Comparison of ENCODE assay signal across 16 cellular contexts in genomic region chr1:14735861-14736260, GRCh38.
"Had no signal": no experiment of that assay in that cellular context is flagged by ENCODE, and none has a peak within 500 bp of the region (broad histone marks: within the 10 kb centered on the region; RNA-seq: fewer than 3 reads in every experiment).

No MANE protein-coding gene starts in this region.

- H3K27ac ChIP-seq: gastrocnemius medialis, left lung, tibial artery had no signal

- H3K36me3 Mint-ChIP-seq: activated CD8-positive, alpha-beta memory T cell treated with anti-CD3 and anti-CD28 coated beads, Interleukin-2, amount 10 ng/mL, durations not matched to agents 7 days and 5 days; activated naive CD8-positive, alpha-beta T cell; WTC11 had no signal

- H3K4me1 Mint-ChIP-seq: activated CD4-positive, alpha-beta memory T cell treated with anti-CD3 and anti-CD28 coated beads, Interleukin-2, amount 10 ng/mL, durations not matched to agents 7 days and 5 days; activated CD4-positive, alpha-beta T cell treated with anti-CD3 and anti-CD28 coated beads for 36 hours; activated CD8-positive, alpha-beta memory T cell treated with anti-CD3 and anti-CD28 coated beads, Interleukin-2, amount 10 ng/mL, durations not matched to agents 7 days and 5 days had no signal

- H3K4me3 Mint-ChIP-seq: activated CD4-positive, alpha-beta memory T cell treated with anti-CD3 and anti-CD28 coated beads, Interleukin-2, amount 10 ng/mL, durations not matched to agents 7 days and 5 days; activated CD4-positive, alpha-beta T cell treated with anti-CD3 and anti-CD28 coated beads for 36 hours; activated CD8-positive, alpha-beta memory T cell treated with anti-CD3 and anti-CD28 coated beads, Interleukin-2, amount 10 ng/mL, durations not matched to agents 7 days and 5 days; activated naive CD8-positive, alpha-beta T cell; dendritic cell treated with granulocyte-macrophage colony-stimulating factor and Interleukin-4, amounts not matched to agents 40 ng/mL and 50 ng/mL, for 4 days; neural crest cell; WTC11 had no signal

- H3K36me3 ChIP-seq: gastrocnemius medialis, left lung, tibial artery had no signal

- DNase-seq: activated CD4-positive, alpha-beta memory T cell treated with anti-CD3 and anti-CD28 coated beads, Interleukin-2, amount 10 ng/mL, durations not matched to agents 7 days and 5 days; activated CD4-positive, alpha-beta T cell treated with anti-CD3 and anti-CD28 coated beads for 36 hours; activated CD8-positive, alpha-beta memory T cell treated with anti-CD3 and anti-CD28 coated beads, Interleukin-2, amount 10 ng/mL, durations not matched to agents 7 days and 5 days; effector CD8-positive, alpha-beta T cell; gastrocnemius medialis; head of caudate nucleus; kidney; left lung; stimulated activated naive CD4-positive, alpha-beta T cell; substantia nigra; tibial artery had no signal

- H3K9me3 ChIP-seq: gastrocnemius medialis, left lung, tibial artery had no signal

- H3K4me3 ChIP-seq: gastrocnemius medialis, left lung, tibial artery had no signal

- H3K9me3 Mint-ChIP-seq: activated CD4-positive, alpha-beta memory T cell treated with anti-CD3 and anti-CD28 coated beads, Interleukin-2, amount 10 ng/mL, durations not matched to agents 7 days and 5 days; dendritic cell treated with granulocyte-macrophage colony-stimulating factor and Interleukin-4, amounts not matched to agents 40 ng/mL and 50 ng/mL, for 4 days; neural crest cell; WTC11 had no signal

- H3K27ac Mint-ChIP-seq: activated CD4-positive, alpha-beta memory T cell treated with anti-CD3 and anti-CD28 coated beads, Interleukin-2, amount 10 ng/mL, durations not matched to agents 7 days and 5 days; activated CD4-positive, alpha-beta T cell treated with anti-CD3 and anti-CD28 coated beads for 36 hours; activated CD8-positive, alpha-beta memory T cell treated with anti-CD3 and anti-CD28 coated beads, Interleukin-2, amount 10 ng/mL, durations not matched to agents 7 days and 5 days; activated naive CD8-positive, alpha-beta T cell; dendritic cell treated with granulocyte-macrophage colony-stimulating factor and Interleukin-4, amounts not matched to agents 40 ng/mL and 50 ng/mL, for 4 days; WTC11 had no signal

- ATAC-seq: activated CD4-positive, alpha-beta T cell treated with anti-CD3 and anti-CD28 coated beads for 36 hours; activated CD8-positive, alpha-beta memory T cell treated with anti-CD3 and anti-CD28 coated beads, Interleukin-2, amount 10 ng/mL, durations not matched to agents 7 days and 5 days; esophagus mucosa; gastrocnemius medialis; left lung; WTC11 had no signal

- H3K4me1 ChIP-seq: gastrocnemius medialis had no signal
